Comparison of ENCODE assay signal across 15 cellular contexts in the genomic region with DNA sequence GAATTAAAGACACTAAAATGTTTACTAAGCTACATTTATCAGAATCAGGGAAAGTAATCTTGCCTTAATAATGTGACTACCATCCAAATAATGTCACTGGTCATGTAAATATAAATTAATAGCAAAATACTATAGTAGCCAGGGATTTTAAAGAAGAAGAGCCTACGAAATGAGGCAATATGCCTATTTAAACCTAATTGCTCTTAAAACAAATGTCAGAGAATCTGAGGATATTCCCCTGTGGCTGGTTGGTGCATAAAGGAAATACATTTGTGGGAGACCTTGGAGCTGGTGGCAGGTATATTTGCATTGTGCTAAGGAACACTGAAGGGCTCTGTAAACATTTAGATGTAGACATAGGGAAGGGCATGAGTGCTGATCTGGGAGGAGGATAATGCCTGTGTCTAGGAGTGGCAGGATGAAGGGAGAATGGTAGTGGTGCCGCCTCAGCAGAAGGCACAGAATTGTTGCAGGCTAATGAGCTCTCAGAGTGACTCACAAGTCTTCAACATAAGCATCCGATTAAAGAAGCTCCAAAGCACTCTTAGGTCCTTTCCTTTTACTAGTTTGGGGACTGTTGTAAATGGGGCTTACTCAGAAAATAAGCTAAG.
DNase-seq lines count a peak whose midpoint lies in the region; ATAC-seq lines count a peak whose summit lies in the region.
"Had no signal": no experiment of that assay in that cellular context is flagged by ENCODE, and none has a peak within 500 bp of the region (broad histone marks: within the 10 kb centered on the region; RNA-seq: fewer than 3 reads in every experiment).

No MANE protein-coding gene starts in this region.

- ATAC-seq in naive thymus-derived CD8-positive, alpha-beta T cell = no peak
- ATAC-seq: effector memory CD8-positive, alpha-beta T cell; T-cell had no signal

- no peaks in the 10 kb centered on the region for H3K4me1 ChIP-seq in HAP-1
- H3K4me1 ChIP-seq: thyroid gland had no signal

- peak overlapping the region in 1 of 10 donors; percentile 2 for H3K27ac Mint-ChIP-seq in naive thymus-derived CD8-positive, alpha-beta T cell
- H3K27ac Mint-ChIP-seq: activated CD4-positive, alpha-beta T cell treated with anti-CD3 and anti-CD28 coated beads, Interleukin-2, amount 10 ng/mL, durations not matched to agents 7 days and 5 days; effector memory CD8-positive, alpha-beta T cell; nephron progenitor cell; T-cell had no signal

- H3K36me3 ChIP-seq in HAP-1 (replicated peaks) = no peaks in the 10 kb centered on the region
- H3K36me3 ChIP-seq: thyroid gland had no signal

- in situ Hi-C loops in HAP-1 (cut with MboI; ENCODE audit: low sequenced_read_pairs) = no loop called here

- no peak overlapping the region for H3K4me3 ChIP-seq in HAP-1
- H3K4me3 ChIP-seq: thyroid gland had no signal

- peaks cover 0 to 8% (median 7%) of the 10 kb centered on the region in 5 donors for H3K27me3 Mint-ChIP-seq in naive thymus-derived CD8-positive, alpha-beta T cell

- DNase-seq in SIG-M5 treated with dmso at 0.1 percent for 504 hours (lab: John Stamatoyannopoulos, UW; ENCODE audit: unreplicated experiment) (peak; percentile 10), SIG-M5 (lab: John Stamatoyannopoulos, UW) (no peak), NCI-H526 treated with DMSO at 0.1 percent for 48 hours (lab: John Stamatoyannopoulos, UW) (peak; percentile 91), fibroblast of peridontal ligament (ENCODE audit: extremely low read depth) (peak; percentile 10), NCI-H2171 (lab: John Stamatoyannopoulos, UW) (no peak), EL (no peak), HAP-1 (ENCODE audit: low spot score in 2 of 2) (no peak)
- no peak for DNase-seq in naive thymus-derived CD8-positive, alpha-beta T cell
- DNase-seq: 8988T; activated CD4-positive, alpha-beta T cell treated with anti-CD3 and anti-CD28 coated beads, Interleukin-2, amount 10 ng/mL, durations not matched to agents 7 days and 5 days; effector memory CD8-positive, alpha-beta T cell; Kasumi-1; nephron progenitor cell; T-cell; thyroid gland had no signal

- POLR2A ChIA-PET in naive thymus-derived CD8-positive, alpha-beta T cell (lab: Charles Lee) = interaction anchor here (0.7 kb wide), 1 partner anchor 86 kb away, joined by 3 read pairs; a partner anchor contains a TSS

- H3K4me3 Mint-ChIP-seq in naive thymus-derived CD8-positive, alpha-beta T cell = no peak overlapping the region
- H3K4me3 Mint-ChIP-seq: activated CD4-positive, alpha-beta T cell treated with anti-CD3 and anti-CD28 coated beads, Interleukin-2, amount 10 ng/mL, durations not matched to agents 7 days and 5 days; effector memory CD8-positive, alpha-beta T cell; nephron progenitor cell; T-cell had no signal

- no peaks in the 10 kb centered on the region for H3K9me3 Mint-ChIP-seq in naive thymus-derived CD8-positive, alpha-beta T cell
- H3K9me3 Mint-ChIP-seq: activated CD4-positive, alpha-beta T cell treated with anti-CD3 and anti-CD28 coated beads, Interleukin-2, amount 10 ng/mL, durations not matched to agents 7 days and 5 days; effector memory CD8-positive, alpha-beta T cell; nephron progenitor cell; T-cell had no signal

- H3K9me3 ChIP-seq in HAP-1 = no peaks in the 10 kb centered on the region
- H3K9me3 ChIP-seq: thyroid gland had no signal

- no peaks in the 10 kb centered on the region for H3K36me3 Mint-ChIP-seq in naive thymus-derived CD8-positive, alpha-beta T cell
- H3K36me3 Mint-ChIP-seq: T-cell had no signal

- H3K4me1 Mint-ChIP-seq in naive thymus-derived CD8-positive, alpha-beta T cell = peaks cover 0 to 7% (median 3%) of the 10 kb centered on the region in 4 donors
- H3K4me1 Mint-ChIP-seq: activated CD4-positive, alpha-beta T cell treated with anti-CD3 and anti-CD28 coated beads, Interleukin-2, amount 10 ng/mL, durations not matched to agents 7 days and 5 days; T-cell had no signal

- H3K27me3 ChIP-seq in HAP-1 (ENCODE audit: low read depth) = 0 out of 2 replicates have a peak, but pooled peaks cover 3% of the 10 kb centered on the region
- H3K27me3 ChIP-seq: thyroid gland had no signal

Comparison
In these comparisons a context has a peak if more than half of its experiments do, and no peak if none do; other contexts are left out.
1. DNase-seq: peak in SIG-M5 treated with dmso at 0.1 percent for 504 hours (single experiment), NCI-H526 treated with DMSO at 0.1 percent for 48 hours (single experiment) and fibroblast of peridontal ligament (single experiment); none in SIG-M5 (single experiment), NCI-H2171 (single experiment), EL (single experiment), HAP-1 (0 of 2) and naive thymus-derived CD8-positive, alpha-beta T cell (0 of 10).